In genomic region chr3:69871256-69871655, GRCh38 we compare ENCODE assay signal across 17 cellular contexts.
DNase-seq lines count a peak whose midpoint lies in the region; ATAC-seq and TF ChIP-seq lines count a peak whose summit lies in the region.
"Had no signal": no experiment of that assay in that cellular context is flagged by ENCODE, and none has a peak within 500 bp of the region (broad histone marks: within the 10 kb centered on the region; RNA-seq: fewer than 3 reads in every experiment).

No MANE protein-coding gene starts in this region.

- H3K27ac ChIP-seq in epithelial cell of prostate: no peak overlapping the region
- peak overlapping the region; percentile 77 for H3K27ac ChIP-seq in psoas muscle
- H3K27ac ChIP-seq in upper lobe of left lung: no peak overlapping the region
- H3K27ac ChIP-seq: PC-9, SK-N-MC had no signal

- no peaks in the 10 kb centered on the region for H3K4me1 Mint-ChIP-seq in activated T-cell treated with anti-CD3 and anti-CD28 coated beads, Interleukin-2, amount 50 U/mL, for 72 hours (ENCODE audit: low read depth)
- H3K4me1 Mint-ChIP-seq: CD8-positive, alpha-beta memory T cell had no signal

- WGBS in psoas muscle, 3 donors: 27 to 40% (median 33%) methylated on average over 2 of the region's 2 CpGs
- 79 to 85% methylated on average over 2 of the region's 2 CpGs for WGBS in upper lobe of left lung, 2 donors

- H3K27me3 ChIP-seq in psoas muscle (ENCODE audit: insufficient read depth in 3 of 3, low read length in 2 of 3) (no peaks in the 10 kb centered on the region), upper lobe of left lung (no peaks in the 10 kb centered on the region)

- in situ Hi-C loops in Caki2 (cut with HindIII; ENCODE audit: low pct_unique_long_range_greater_than_20kb, low sequenced_read_pairs): no loop called here

- H3K9me3 ChIP-seq in psoas muscle (no peaks in the 10 kb centered on the region), upper lobe of left lung (no peaks in the 10 kb centered on the region)

- peak; percentile 93 to 96 (median 94) for ATAC-seq in psoas muscle
- no peak for ATAC-seq in activated T-cell treated with anti-CD3 and anti-CD28 coated beads, Interleukin-2, amount 50 U/mL, for 72 hours (replicated peaks in 1 of 2)
- ATAC-seq in upper lobe of left lung (ENCODE audit: low FRiP score in 2 of 2): no peak
- ATAC-seq: GM12878, HepG2 had no signal

- intact Hi-C loops in psoas muscle (cut with DNase I): no loop called here

- no peaks in the 10 kb centered on the region for H3K36me3 Mint-ChIP-seq in activated T-cell treated with anti-CD3 and anti-CD28 coated beads, Interleukin-2, amount 50 U/mL, for 72 hours (ENCODE audit: insufficient read depth in 2 of 2)
- H3K36me3 Mint-ChIP-seq: CD8-positive, alpha-beta memory T cell had no signal

- H3K27me3 Mint-ChIP-seq in activated T-cell treated with anti-CD3 and anti-CD28 coated beads, Interleukin-2, amount 50 U/mL, for 72 hours (ENCODE audit: low read depth): no peaks in the 10 kb centered on the region

- H3K36me3 ChIP-seq in psoas muscle (ENCODE audit: insufficient read depth in 1 of 2, low read depth in 1 of 2) (peaks cover 0 to 2% of the 10 kb centered on the region in 2 donors), upper lobe of left lung (no peaks in the 10 kb centered on the region)

- H3K4me1 ChIP-seq in psoas muscle (peaks cover 41% of the 10 kb centered on the region), upper lobe of left lung (no peaks in the 10 kb centered on the region)

- TF ChIP-seq EP300 in Ishikawa (IDR thresholded peaks at IDR 0.05; ENCODE audit: borderline replicate concordance) (no peak; the same call in 1 of the 2 replicates), upper lobe of left lung (IDR thresholded peaks at IDR 0.05) (no peak)

- no peak for TF ChIP-seq RAD21 in Ishikawa (IDR thresholded peaks at IDR 0.05; ENCODE audit: low read depth)

- no peak overlapping the region for H3K27ac Mint-ChIP-seq in activated T-cell treated with anti-CD3 and anti-CD28 coated beads, Interleukin-2, amount 50 U/mL, for 72 hours
- H3K27ac Mint-ChIP-seq: CD8-positive, alpha-beta memory T cell had no signal

- H3K9me3 Mint-ChIP-seq in activated T-cell treated with anti-CD3 and anti-CD28 coated beads, Interleukin-2, amount 50 U/mL, for 72 hours: no peaks in the 10 kb centered on the region

- TF ChIP-seq CTCF in psoas muscle (IDR thresholded peaks at IDR 0.05) (no peak), upper lobe of left lung (IDR thresholded peaks at IDR 0.05) (no peak)

- H3K4me3 Mint-ChIP-seq in activated T-cell treated with anti-CD3 and anti-CD28 coated beads, Interleukin-2, amount 50 U/mL, for 72 hours: no peak overlapping the region
- H3K4me3 Mint-ChIP-seq: CD8-positive, alpha-beta memory T cell had no signal

- DNase-seq in Caki2 (ENCODE audit: low read depth) (peak; percentile 37), epithelial cell of prostate (ENCODE audit: low read depth, low spot score) (peak; percentile 36), psoas muscle (no peak), upper lobe of left lung (no peak), NCI-H187 treated with DMSO at 0.1 percent for 48 hours (lab: John Stamatoyannopoulos, UW) (no peak)
- no peak for DNase-seq in activated T-cell treated with anti-CD3 and anti-CD28 coated beads, Interleukin-2, amount 50 U/mL, for 72 hours
- DNase-seq: CD8-positive, alpha-beta memory T cell; HCEC 1CT; NCI-H1436 treated with DMSO at 0.1 percent for 48 hours; NCI-H2081 treated with DMSO at 0.1 percent for 48 hours; NCI-H226; NCI-H748 treated with DMSO at 0.1 percent for 48 hours had no signal

- H3K4me3 ChIP-seq in psoas muscle (no peak overlapping the region), upper lobe of left lung (no peak overlapping the region)
- H3K4me3 ChIP-seq: GM12878, PC-9, SK-N-MC had no signal

- TF ChIP-seq POLR2A in upper lobe of left lung (IDR thresholded peaks at IDR 0.05): no peak

TF ChIP-seq in Ishikawa, 13 proteins besides CTCF, POLR2A, EP300 and RAD21:
- no peak for TF ChIP-seq ZBTB7A (IDR thresholded peaks at IDR 0.05; ENCODE audit: low read depth)
- peak; percentile 52; the same call in 1 of the 2 replicates for TF ChIP-seq TEAD4 (IDR thresholded peaks at IDR 0.05)
- 0 out of 2 replicates have a peak, but pooled peaks have one; percentile 45 for TF ChIP-seq MAX (IDR thresholded peaks at IDR 0.05)
TF ChIP-seq in Ishikawa: peak in this region for 2.

Comparison
In these comparisons a context has a peak if more than half of its experiments do, and no peak if none do; other contexts are left out.
1. DNase-seq: peak in Caki2 (single experiment) and epithelial cell of prostate (single experiment); none in psoas muscle (0 of 2), activated T-cell treated with anti-CD3 and anti-CD28 coated beads, Interleukin-2, amount 50 U/mL, for 72 hours (0 of 2), upper lobe of left lung (0 of 2) and NCI-H187 treated with DMSO at 0.1 percent for 48 hours (single experiment).
2. ATAC-seq: peak in psoas muscle (4 of 4); none in activated T-cell treated with anti-CD3 and anti-CD28 coated beads, Interleukin-2, amount 50 U/mL, for 72 hours (0 of 2) and upper lobe of left lung (0 of 2).